In the genomic region with DNA sequence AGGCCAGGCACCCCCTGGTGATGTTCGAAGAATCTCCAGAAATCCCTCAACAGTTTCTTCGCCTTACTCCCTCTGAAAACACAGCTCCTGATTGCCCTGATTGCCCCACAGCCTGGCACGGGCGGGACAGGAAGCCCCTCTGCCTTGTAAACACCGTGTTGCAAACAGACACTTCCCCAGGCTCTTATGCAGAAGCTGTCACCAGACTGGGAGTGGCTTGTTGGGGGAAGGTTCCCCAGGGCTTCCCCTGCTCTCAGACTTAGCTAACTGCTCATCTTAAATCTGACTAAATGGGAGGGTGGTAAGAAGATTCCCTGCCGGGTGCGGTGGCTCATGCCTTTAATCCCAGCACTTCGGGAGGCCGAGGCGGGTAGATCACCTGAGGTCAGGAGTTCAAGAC, we compare ENCODE assay signal across 1 cellular context.
TF ChIP-seq lines count a peak whose summit lies in the region.

No MANE protein-coding gene starts in this region.

TF ChIP-seq in GM12878, 131 proteins besides CTCF, POLR2A, EP300 and RAD21 (continued from another document and continues in another):
- no peak for TF ChIP-seq ASH2L (IDR thresholded peaks at IDR 0.05; ENCODE audit: borderline replicate concordance, low read depth)
- no peak for TF ChIP-seq PML (IDR thresholded peaks at IDR 0.05; ENCODE audit: low read length)
- peak; percentile 37 for TF ChIP-seq CREM (IDR thresholded peaks at IDR 0.05; ENCODE audit: low read depth)
- TF ChIP-seq BCL3 (IDR thresholded peaks at IDR 0.05; ENCODE audit: borderline replicate concordance, insufficient read depth, low read depth, low read length, poor library complexity, severe bottlenecking) = no peak
- TF ChIP-seq PAX5 (IDR thresholded peaks at IDR 0.05; ENCODE audit: borderline replicate concordance, low read depth, low read length) = no peak
- TF ChIP-seq KLF5 (IDR thresholded peaks at IDR 0.05; ENCODE audit: partially characterized antibody) = peak; percentile 43
- no peak for TF ChIP-seq ZSCAN29 (IDR thresholded peaks at IDR 0.05)
- no peak for TF ChIP-seq KAT2A (conservative IDR thresholded peaks at IDR 0.05; ENCODE audit: control insufficient read depth, low read depth, low read length)
- peak; percentile 71 for TF ChIP-seq ATF7 (IDR thresholded peaks at IDR 0.05; ENCODE audit: low read depth)
- peak; percentile 57; the same call in 1 of the 2 replicates for TF ChIP-seq MLLT1 (IDR thresholded peaks at IDR 0.05)
- 0 out of 2 replicates have a peak, but pooled peaks have one; percentile 43 for TF ChIP-seq POLR2AphosphoS5 (IDR thresholded peaks at IDR 0.05; ENCODE audit: low read length)
- TF ChIP-seq BHLHE40 (IDR thresholded peaks at IDR 0.05; ENCODE audit: borderline replicate concordance in 1 of 2, low read depth in 2 of 2, low read length in 1 of 2) = peak; percentile 93 to 95
- TF ChIP-seq, protein P1, sequence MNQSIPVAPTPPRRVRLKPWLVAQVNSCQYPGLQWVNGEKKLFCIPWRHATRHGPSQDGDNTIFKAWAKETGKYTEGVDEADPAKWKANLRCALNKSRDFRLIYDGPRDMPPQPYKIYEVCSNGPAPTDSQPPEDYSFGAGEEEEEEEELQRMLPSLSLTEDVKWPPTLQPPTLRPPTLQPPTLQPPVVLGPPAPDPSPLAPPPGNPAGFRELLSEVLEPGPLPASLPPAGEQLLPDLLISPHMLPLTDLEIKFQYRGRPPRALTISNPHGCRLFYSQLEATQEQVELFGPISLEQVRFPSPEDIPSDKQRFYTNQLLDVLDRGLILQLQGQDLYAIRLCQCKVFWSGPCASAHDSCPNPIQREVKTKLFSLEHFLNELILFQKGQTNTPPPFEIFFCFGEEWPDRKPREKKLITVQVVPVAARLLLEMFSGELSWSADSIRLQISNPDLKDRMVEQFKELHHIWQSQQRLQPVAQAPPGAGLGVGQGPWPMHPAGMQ (IDR thresholded peaks at IDR 0.05; ENCODE audit: borderline replicate concordance) = no peak
- no peak for TF ChIP-seq SMC3 (IDR thresholded peaks at IDR 0.05; ENCODE audit: borderline replicate concordance, low read length)
- TF ChIP-seq NR2F1 (conservative IDR thresholded peaks at IDR 0.05) = 0 out of 2 replicates have a peak, but pooled peaks have one; percentile 27
- TF ChIP-seq SPI1 (IDR thresholded peaks at IDR 0.05; ENCODE audit: borderline replicate concordance, insufficient read depth, low read depth, low read length) = peak; percentile 64; the same call in 1 of the 2 replicates
- no peak for TF ChIP-seq CBFB (IDR thresholded peaks at IDR 0.05; ENCODE audit: low read depth)
- no peak for TF ChIP-seq RAD51 (IDR thresholded peaks at IDR 0.05)
- TF ChIP-seq CHD2 (IDR thresholded peaks at IDR 0.05; ENCODE audit: borderline replicate concordance, low read depth, low read length) = no peak
- TF ChIP-seq ZBTB33 (IDR thresholded peaks at IDR 0.05) = no peak
- TF ChIP-seq SUPT20H (IDR thresholded peaks at IDR 0.05; ENCODE audit: borderline replicate concordance, control insufficient read depth, low read depth, low read length) = no peak
- TF ChIP-seq, protein P2, sequence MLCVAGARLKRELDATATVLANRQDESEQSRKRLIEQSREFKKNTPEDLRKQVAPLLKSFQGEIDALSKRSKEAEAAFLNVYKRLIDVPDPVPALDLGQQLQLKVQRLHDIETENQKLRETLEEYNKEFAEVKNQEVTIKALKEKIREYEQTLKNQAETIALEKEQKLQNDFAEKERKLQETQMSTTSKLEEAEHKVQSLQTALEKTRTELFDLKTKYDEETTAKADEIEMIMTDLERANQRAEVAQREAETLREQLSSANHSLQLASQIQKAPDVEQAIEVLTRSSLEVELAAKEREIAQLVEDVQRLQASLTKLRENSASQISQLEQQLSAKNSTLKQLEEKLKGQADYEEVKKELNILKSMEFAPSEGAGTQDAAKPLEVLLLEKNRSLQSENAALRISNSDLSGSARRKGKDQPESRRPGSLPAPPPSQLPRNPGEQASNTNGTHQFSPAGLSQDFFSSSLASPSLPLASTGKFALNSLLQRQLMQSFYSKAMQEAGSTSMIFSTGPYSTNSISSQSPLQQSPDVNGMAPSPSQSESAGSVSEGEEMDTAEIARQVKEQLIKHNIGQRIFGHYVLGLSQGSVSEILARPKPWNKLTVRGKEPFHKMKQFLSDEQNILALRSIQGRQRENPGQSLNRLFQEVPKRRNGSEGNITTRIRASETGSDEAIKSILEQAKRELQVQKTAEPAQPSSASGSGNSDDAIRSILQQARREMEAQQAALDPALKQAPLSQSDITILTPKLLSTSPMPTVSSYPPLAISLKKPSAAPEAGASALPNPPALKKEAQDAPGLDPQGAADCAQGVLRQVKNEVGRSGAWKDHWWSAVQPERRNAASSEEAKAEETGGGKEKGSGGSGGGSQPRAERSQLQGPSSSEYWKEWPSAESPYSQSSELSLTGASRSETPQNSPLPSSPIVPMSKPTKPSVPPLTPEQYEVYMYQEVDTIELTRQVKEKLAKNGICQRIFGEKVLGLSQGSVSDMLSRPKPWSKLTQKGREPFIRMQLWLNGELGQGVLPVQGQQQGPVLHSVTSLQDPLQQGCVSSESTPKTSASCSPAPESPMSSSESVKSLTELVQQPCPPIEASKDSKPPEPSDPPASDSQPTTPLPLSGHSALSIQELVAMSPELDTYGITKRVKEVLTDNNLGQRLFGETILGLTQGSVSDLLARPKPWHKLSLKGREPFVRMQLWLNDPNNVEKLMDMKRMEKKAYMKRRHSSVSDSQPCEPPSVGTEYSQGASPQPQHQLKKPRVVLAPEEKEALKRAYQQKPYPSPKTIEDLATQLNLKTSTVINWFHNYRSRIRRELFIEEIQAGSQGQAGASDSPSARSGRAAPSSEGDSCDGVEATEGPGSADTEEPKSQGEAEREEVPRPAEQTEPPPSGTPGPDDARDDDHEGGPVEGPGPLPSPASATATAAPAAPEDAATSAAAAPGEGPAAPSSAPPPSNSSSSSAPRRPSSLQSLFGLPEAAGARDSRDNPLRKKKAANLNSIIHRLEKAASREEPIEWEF (IDR thresholded peaks at IDR 0.05; ENCODE audit: insufficient replicate concordance, low read depth, low read length) = no peak
- TF ChIP-seq, protein P3, sequence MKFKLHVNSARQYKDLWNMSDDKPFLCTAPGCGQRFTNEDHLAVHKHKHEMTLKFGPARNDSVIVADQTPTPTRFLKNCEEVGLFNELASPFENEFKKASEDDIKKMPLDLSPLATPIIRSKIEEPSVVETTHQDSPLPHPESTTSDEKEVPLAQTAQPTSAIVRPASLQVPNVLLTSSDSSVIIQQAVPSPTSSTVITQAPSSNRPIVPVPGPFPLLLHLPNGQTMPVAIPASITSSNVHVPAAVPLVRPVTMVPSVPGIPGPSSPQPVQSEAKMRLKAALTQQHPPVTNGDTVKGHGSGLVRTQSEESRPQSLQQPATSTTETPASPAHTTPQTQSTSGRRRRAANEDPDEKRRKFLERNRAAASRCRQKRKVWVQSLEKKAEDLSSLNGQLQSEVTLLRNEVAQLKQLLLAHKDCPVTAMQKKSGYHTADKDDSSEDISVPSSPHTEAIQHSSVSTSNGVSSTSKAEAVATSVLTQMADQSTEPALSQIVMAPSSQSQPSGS (IDR thresholded peaks at IDR 0.05; ENCODE audit: low read length) = 0 out of 2 replicates have a peak, but pooled peaks have one; percentile 48
- no peak for TF ChIP-seq HSF1 (IDR thresholded peaks at IDR 0.05; ENCODE audit: low read depth, low read length)
- TF ChIP-seq POU2F2 (IDR thresholded peaks at IDR 0.05; ENCODE audit: borderline replicate concordance, low read depth, low read length) = 0 out of 3 replicates have a peak, but pooled peaks have one; percentile 49
- TF ChIP-seq RBBP5 (conservative IDR thresholded peaks at IDR 0.05) = no peak
- no peak for TF ChIP-seq KDM1A (IDR thresholded peaks at IDR 0.05; ENCODE audit: borderline replicate concordance)
- TF ChIP-seq IRF4 (IDR thresholded peaks at IDR 0.05; ENCODE audit: low read depth, low read length) = no peak; the same call in 1 of the 2 replicates
- TF ChIP-seq, protein P4, sequence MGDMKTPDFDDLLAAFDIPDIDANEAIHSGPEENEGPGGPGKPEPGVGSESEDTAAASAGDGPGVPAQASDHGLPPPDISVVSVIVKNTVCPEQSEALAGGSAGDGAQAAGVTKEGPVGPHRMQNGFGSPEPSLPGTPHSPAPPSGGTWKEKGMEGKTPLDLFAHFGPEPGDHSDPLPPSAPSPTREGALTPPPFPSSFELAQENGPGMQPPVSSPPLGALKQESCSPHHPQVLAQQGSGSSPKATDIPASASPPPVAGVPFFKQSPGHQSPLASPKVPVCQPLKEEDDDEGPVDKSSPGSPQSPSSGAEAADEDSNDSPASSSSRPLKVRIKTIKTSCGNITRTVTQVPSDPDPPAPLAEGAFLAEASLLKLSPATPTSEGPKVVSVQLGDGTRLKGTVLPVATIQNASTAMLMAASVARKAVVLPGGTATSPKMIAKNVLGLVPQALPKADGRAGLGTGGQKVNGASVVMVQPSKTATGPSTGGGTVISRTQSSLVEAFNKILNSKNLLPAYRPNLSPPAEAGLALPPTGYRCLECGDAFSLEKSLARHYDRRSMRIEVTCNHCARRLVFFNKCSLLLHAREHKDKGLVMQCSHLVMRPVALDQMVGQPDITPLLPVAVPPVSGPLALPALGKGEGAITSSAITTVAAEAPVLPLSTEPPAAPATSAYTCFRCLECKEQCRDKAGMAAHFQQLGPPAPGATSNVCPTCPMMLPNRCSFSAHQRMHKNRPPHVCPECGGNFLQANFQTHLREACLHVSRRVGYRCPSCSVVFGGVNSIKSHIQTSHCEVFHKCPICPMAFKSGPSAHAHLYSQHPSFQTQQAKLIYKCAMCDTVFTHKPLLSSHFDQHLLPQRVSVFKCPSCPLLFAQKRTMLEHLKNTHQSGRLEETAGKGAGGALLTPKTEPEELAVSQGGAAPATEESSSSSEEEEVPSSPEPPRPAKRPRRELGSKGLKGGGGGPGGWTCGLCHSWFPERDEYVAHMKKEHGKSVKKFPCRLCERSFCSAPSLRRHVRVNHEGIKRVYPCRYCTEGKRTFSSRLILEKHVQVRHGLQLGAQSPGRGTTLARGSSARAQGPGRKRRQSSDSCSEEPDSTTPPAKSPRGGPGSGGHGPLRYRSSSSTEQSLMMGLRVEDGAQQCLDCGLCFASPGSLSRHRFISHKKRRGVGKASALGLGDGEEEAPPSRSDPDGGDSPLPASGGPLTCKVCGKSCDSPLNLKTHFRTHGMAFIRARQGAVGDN (IDR thresholded peaks at IDR 0.05) = peak; percentile 70
- TF ChIP-seq IKZF1 (conservative IDR thresholded peaks at IDR 0.05) = peak; percentile 56; the same call in 1 of the 2 replicates
- 0 out of 4 replicates have a peak, but pooled peaks of 1 of the 2 experiments have one; percentile 10 for TF ChIP-seq ETV6 (conservative IDR thresholded peaks at IDR 0.05 in 1 of 2, IDR thresholded peaks at IDR 0.05 in 1 of 2; ENCODE audit: borderline replicate concordance in 1 of 2, low read depth in 1 of 2)
- TF ChIP-seq ZNF274 (IDR thresholded peaks at IDR 0.05; ENCODE audit: insufficient read depth, insufficient read length) = no peak
- 0 out of 2 replicates have a peak, but pooled peaks have one; percentile 16 for TF ChIP-seq HDGF (IDR thresholded peaks at IDR 0.05)
- TF ChIP-seq RUNX3 (IDR thresholded peaks at IDR 0.05; ENCODE audit: low read length) = peak; percentile 60
- TF ChIP-seq NR2C2 (IDR thresholded peaks at IDR 0.05; ENCODE audit: borderline replicate concordance, control insufficient read depth, insufficient read length, low read depth) = no peak
- TF ChIP-seq SIN3A (IDR thresholded peaks at IDR 0.05; ENCODE audit: low read depth, low read length) = no peak; the same call in 1 of the 2 replicates
